In the genomic region with DNA sequence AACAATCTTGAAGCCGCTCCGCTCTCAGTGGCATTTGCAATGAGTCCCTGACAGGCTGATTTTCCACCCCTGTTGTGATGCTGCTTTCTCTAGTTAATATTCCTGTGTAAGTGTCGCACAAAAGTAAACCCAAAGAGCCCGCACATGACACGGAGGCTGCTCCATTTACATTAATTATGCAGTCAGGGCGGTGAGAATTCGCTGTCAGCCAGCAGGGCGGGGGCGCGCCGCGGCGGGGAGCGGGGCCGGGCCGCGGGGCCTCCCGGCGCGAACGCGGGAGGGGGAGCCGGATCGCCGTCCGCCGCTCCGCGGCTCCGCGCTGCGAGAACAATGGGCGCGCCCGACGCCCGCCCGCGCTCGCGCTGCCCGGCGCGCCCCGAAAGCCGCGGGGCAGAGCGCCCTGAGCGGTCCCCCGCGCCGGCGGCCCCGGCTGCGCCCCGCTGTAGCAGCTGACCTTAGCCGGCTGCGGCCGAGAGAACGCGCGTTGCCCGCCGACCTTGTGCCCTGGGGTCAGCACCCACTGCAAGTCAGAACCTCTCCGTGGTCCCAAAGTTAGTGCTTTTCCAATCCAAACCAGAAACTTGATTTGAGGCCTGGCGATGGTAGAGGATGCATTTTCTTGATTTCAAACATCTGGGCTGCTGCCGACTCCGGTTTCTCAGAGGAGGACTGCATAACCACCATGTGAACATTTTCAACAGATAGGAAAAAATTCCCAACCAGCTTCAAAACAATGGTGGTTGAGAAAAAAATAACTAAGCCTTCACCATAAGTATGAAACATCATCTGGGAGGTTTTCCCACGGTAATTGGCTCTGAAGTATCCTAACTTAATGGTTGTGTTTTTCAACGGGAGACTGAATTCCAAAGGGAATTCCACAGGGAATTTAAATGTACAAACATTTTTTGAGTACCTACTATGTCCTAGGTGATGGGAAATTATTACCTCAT, we compare ENCODE assay signal across 8 cellular contexts.
DNase-seq lines count a peak whose midpoint lies in the region; ATAC-seq, FAIRE-seq and TF ChIP-seq lines count a peak whose summit lies in the region.

No MANE protein-coding gene starts in this region.

- no peaks in the 10 kb centered on the region for H3K36me3 ChIP-seq in lower lobe of right lung

- CTCF ChIA-PET in A549 (lab: Yijun Ruan, JAX): interaction anchor here (1.1 to 1.8 kb wide), 2 partner anchors 14 to 24 kb away, joined by 3 to 4 read pairs; no protein-coding TSS in a partner anchor
- CTCF ChIA-PET in activated CD4-positive, alpha-beta memory T cell treated with anti-CD3 and anti-CD28 coated beads for 36 hours (lab: Charles Lee): no interaction called here

- peak overlapping the region; percentile 52 to 89 for H3K27ac ChIP-seq in A549
- no peak overlapping the region for H3K27ac ChIP-seq in lower lobe of right lung

- no peak for TF ChIP-seq RAD21 in A549 (conservative IDR thresholded peaks at IDR 0.05 in 1 of 2, IDR thresholded peaks at IDR 0.05 in 1 of 2)

- H3K9me3 Mint-ChIP-seq in activated CD4-positive, alpha-beta memory T cell treated with anti-CD3 and anti-CD28 coated beads for 36 hours: no peaks in the 10 kb centered on the region

- POLR2A ChIA-PET in A549 (lab: Yijun Ruan, JAX): no interaction called here
- POLR2A ChIA-PET in activated CD4-positive, alpha-beta memory T cell treated with anti-CD3 and anti-CD28 coated beads for 36 hours (lab: Charles Lee): no interaction called here

- no peaks in the 10 kb centered on the region for H3K27me3 ChIP-seq in lower lobe of right lung (ENCODE audit: low read depth)

- peaks cover 25% of the 10 kb centered on the region for H3K27me3 Mint-ChIP-seq in activated CD4-positive, alpha-beta memory T cell treated with anti-CD3 and anti-CD28 coated beads for 36 hours

- DNase-seq in A549 (ENCODE audit: low read depth in 1 of 2, low spot score in 1 of 2) (peak; percentile 11 to 23), GM18507 (ENCODE audit: extremely low spot score, insufficient read length, low read depth) (peak; percentile 9), NCI-H1092 treated with DMSO at 0.1 percent for 48 hours (lab: John Stamatoyannopoulos, UW) (peak; percentile 77), lower lobe of right lung (peak; percentile 53)
- DNase-seq in activated CD4-positive, alpha-beta memory T cell treated with anti-CD3 and anti-CD28 coated beads for 36 hours: peak; percentile 35
- peak; percentile 9 for DNase-seq in effector CD8-positive, alpha-beta T cell (lab: John Stamatoyannopoulos, UW)
- DNase-seq in stimulated activated CD4-positive, alpha-beta T cell treated with anti-CD3 and anti-CD28 coated beads, Interleukin-4, amount 100 ng/mL, for 48 hours (ENCODE audit: low read depth in 2 of 2): peak; percentile 2 to 13

- H3K4me3 ChIP-seq in A549 (peak overlapping the region; percentile 58), lower lobe of right lung (peak overlapping the region; percentile 57)

- H3K4me1 Mint-ChIP-seq in activated CD4-positive, alpha-beta memory T cell treated with anti-CD3 and anti-CD28 coated beads for 36 hours (ENCODE audit: low read depth): peaks cover 9% of the 10 kb centered on the region

- intact Hi-C loops in activated CD4-positive, alpha-beta memory T cell treated with anti-CD3 and anti-CD28 coated beads for 36 hours (cut with micrococcal nuclease): loop anchor here (5.0 kb wide), 1 partner anchor 142 kb away; the partner anchor contains the start of gene PBX3
- intact Hi-C loops in lower lobe of right lung (cut with DNase I): no loop called here

- 24% methylated on average over 22 of the region's 70 CpGs for WGBS in A549 (ENCODE audit: missing lambda C conversion rate)

- no peak for TF ChIP-seq POLR2A in A549 (IDR thresholded peaks at IDR 0.05; ENCODE audit: low read length)

- peak overlapping the region; percentile 89 for H3K4me2 ChIP-seq in A549

- ATAC-seq in A549 (peak; percentile 78), lower lobe of right lung (peak; percentile 82 to 92), HG02840 (IDR thresholded peaks at IDR 0.05; ENCODE audit: low FRiP score, unreplicated experiment) (no peak)

- peaks cover 11% of the 10 kb centered on the region; the same call in 2 of the 3 replicates for H3K4me1 ChIP-seq in A549
- H3K4me1 ChIP-seq in lower lobe of right lung: peaks cover 20% of the 10 kb centered on the region

- H3K27ac Mint-ChIP-seq in activated CD4-positive, alpha-beta memory T cell treated with anti-CD3 and anti-CD28 coated beads for 36 hours: no peak overlapping the region

- H3K9me3 ChIP-seq in A549 (no peaks in the 10 kb centered on the region), lower lobe of right lung (no peaks in the 10 kb centered on the region)

- FAIRE-seq in A549 (lab: Jason Lieb, UNC) (no peak), GM18507 (lab: Jason Lieb, UNC) (peak; percentile 76)

- TF ChIP-seq CTCF in A549 (IDR thresholded peaks at IDR 0.05): no peak
- no peak for TF ChIP-seq CTCF in lower lobe of right lung (IDR thresholded peaks at IDR 0.05)

- TF ChIP-seq EP300 in A549 (IDR thresholded peaks at IDR 0.05): no peak

- H3K36me3 Mint-ChIP-seq in activated CD4-positive, alpha-beta memory T cell treated with anti-CD3 and anti-CD28 coated beads for 36 hours: no peaks in the 10 kb centered on the region

- H3K4me3 Mint-ChIP-seq in activated CD4-positive, alpha-beta memory T cell treated with anti-CD3 and anti-CD28 coated beads for 36 hours: peak overlapping the region; percentile 63

TF ChIP-seq in A549, 52 proteins besides CTCF, POLR2A, EP300 and RAD21:
- TF ChIP-seq KDM1A (IDR thresholded peaks at IDR 0.05; ENCODE audit: low read depth): no peak
- no peak for TF ChIP-seq RNF2 (IDR thresholded peaks at IDR 0.05; ENCODE audit: borderline replicate concordance, low read depth)
- TF ChIP-seq TP53 (CRISPR knock-in tag; IDR thresholded peaks at IDR 0.05): no peak
- TF ChIP-seq, protein P1, sequence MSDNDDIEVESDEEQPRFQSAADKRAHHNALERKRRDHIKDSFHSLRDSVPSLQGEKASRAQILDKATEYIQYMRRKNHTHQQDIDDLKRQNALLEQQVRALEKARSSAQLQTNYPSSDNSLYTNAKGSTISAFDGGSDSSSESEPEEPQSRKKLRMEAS (IDR thresholded peaks at IDR 0.05): no peak
- TF ChIP-seq CHD4 (IDR thresholded peaks at IDR 0.05; ENCODE audit: borderline replicate concordance): no peak
- TF ChIP-seq REST (IDR thresholded peaks at IDR 0.05): no peak
- no peak for TF ChIP-seq EHMT2 (IDR thresholded peaks at IDR 0.05; ENCODE audit: low read depth)
- TF ChIP-seq USF2 (IDR thresholded peaks at IDR 0.05): no peak
- TF ChIP-seq NR3C1 (IDR thresholded peaks at IDR 0.05): no peak
- TF ChIP-seq, protein P2, sequence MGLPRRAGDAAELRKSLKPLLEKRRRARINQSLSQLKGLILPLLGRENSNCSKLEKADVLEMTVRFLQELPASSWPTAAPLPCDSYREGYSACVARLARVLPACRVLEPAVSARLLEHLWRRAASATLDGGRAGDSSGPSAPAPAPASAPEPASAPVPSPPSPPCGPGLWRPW (IDR thresholded peaks at IDR 0.05): no peak
- no peak for TF ChIP-seq GATA3 (IDR thresholded peaks at IDR 0.05; ENCODE audit: borderline replicate concordance)

Comparison
In these comparisons a context has a peak if more than half of its experiments do, and no peak if none do; other contexts are left out.
1. DNase-seq: peak in every context shown above with its lines; median percentile 77 in NCI-H1092 treated with DMSO at 0.1 percent for 48 hours; 53 in lower lobe of right lung; 35 in activated CD4-positive, alpha-beta memory T cell treated with anti-CD3 and anti-CD28 coated beads for 36 hours; 17 in A549; 9 in GM18507; 9 in effector CD8-positive, alpha-beta T cell; 8 in stimulated activated CD4-positive, alpha-beta T cell treated with anti-CD3 and anti-CD28 coated beads, Interleukin-4, amount 100 ng/mL, for 48 hours.